In the genomic region with DNA sequence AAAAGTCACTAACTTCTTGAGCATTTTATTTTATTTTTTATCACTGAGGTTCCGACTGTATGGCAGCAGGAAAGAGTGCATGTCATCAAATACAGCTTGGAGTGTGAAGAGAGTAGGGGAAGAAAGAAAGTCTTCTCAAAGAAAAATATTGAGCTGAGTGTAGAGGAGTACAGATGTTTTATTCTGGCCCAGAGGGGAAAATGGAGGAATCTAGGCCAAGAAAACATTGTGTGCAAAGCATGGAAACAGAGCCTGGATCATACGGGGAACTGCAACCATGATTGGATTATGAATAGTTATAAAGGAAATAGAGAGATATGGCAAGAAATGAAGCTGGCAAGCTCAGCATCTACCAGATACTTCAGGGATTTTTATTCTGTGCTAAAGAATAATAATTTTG, we compare ENCODE assay signal across 22 cellular contexts.
A peak's percentile ranks its signal among the peaks of the same experiment; 100 is the strongest.
DNase-seq lines count a peak whose midpoint lies in the region; ATAC-seq and TF ChIP-seq lines count a peak whose summit lies in the region.
"Had no signal": no experiment of that assay in that cellular context is flagged by ENCODE, and none has a peak within 500 bp of the region (broad histone marks: within the 10 kb centered on the region; RNA-seq: fewer than 3 reads in every experiment).

No MANE protein-coding gene starts in this region.

- H3K36me3 Mint-ChIP-seq in glutamatergic neuron (ENCODE audit: unreplicated experiment), result no peaks in the 10 kb centered on the region
- H3K36me3 Mint-ChIP-seq: CD14-positive monocyte; CD8-positive, alpha-beta memory T cell had no signal

- no peaks in the 10 kb centered on the region for H3K36me3 ChIP-seq in right atrium auricular region
- H3K36me3 ChIP-seq: BE2C; BLaER1 treated with 17β-estradiol and CSF1 and Interleukin-3, amounts not matched to agents 10 nM and 100 nM had no signal

- H3K4me1 ChIP-seq in right atrium auricular region, result no peaks in the 10 kb centered on the region
- H3K4me1 ChIP-seq: A549; BLaER1 treated with 17β-estradiol and CSF1 and Interleukin-3, amounts not matched to agents 10 nM and 100 nM had no signal

- no peak overlapping the region for H3K4me3 Mint-ChIP-seq in glutamatergic neuron (ENCODE audit: unreplicated experiment)
- H3K4me3 Mint-ChIP-seq: CD14-positive monocyte; CD4-positive, alpha-beta T cell; CD8-positive, alpha-beta memory T cell; H9 had no signal

- H3K4me3 ChIP-seq in right atrium auricular region (no peak overlapping the region), dorsolateral prefrontal cortex (no peak overlapping the region)
- H3K4me3 ChIP-seq: A549; BLaER1 treated with 17β-estradiol and CSF1 and Interleukin-3, amounts not matched to agents 10 nM and 100 nM; GM23248 had no signal

- H3K27ac Mint-ChIP-seq in glutamatergic neuron (ENCODE audit: unreplicated experiment), result no peak overlapping the region
- H3K27ac Mint-ChIP-seq: CD14-positive monocyte; CD4-positive, alpha-beta T cell; H9 had no signal

- TF ChIP-seq CTCF in right atrium auricular region (IDR thresholded peaks at IDR 0.05) (no peak), VCaP (conservative IDR thresholded peaks at IDR 0.05) (no peak), dorsolateral prefrontal cortex (IDR thresholded peaks at IDR 0.05 in 54 of 56, conservative IDR thresholded peaks at IDR 0.05 in 2 of 56; ENCODE audit: low read depth in 1 of 56, partially characterized antibody in 56 of 56) (no peak), glutamatergic neuron (IDR thresholded peaks at IDR 0.05; ENCODE audit: partially characterized antibody, unreplicated experiment) (no peak)

- DNase-seq in Right ventricle myocardium superior (no peak), right atrium auricular region (ENCODE audit: low spot score) (no peak), left cardiac atrium (no peak), dorsolateral prefrontal cortex (no peak), glutamatergic neuron (no peak)
- DNase-seq: 8988T; ACHN; AML-193; BE2C; CD4-positive, alpha-beta T cell; CD8-positive, alpha-beta memory T cell; DMS53; DMS79 treated with DMSO at 0.1 percent for 48 hours; GF-D8; GM23248; H9 had no signal

- H3K27me3 ChIP-seq in right atrium auricular region (no peaks in the 10 kb centered on the region), dorsolateral prefrontal cortex (peaks cover 0 to 5% (median 0%) of the 10 kb centered on the region in 45 donors)
- H3K27me3 ChIP-seq: BE2C; BLaER1 treated with 17β-estradiol and CSF1 and Interleukin-3, amounts not matched to agents 10 nM and 100 nM had no signal

- H3K27me3 Mint-ChIP-seq in glutamatergic neuron (ENCODE audit: unreplicated experiment), result no peaks in the 10 kb centered on the region
- H3K27me3 Mint-ChIP-seq: CD4-positive, alpha-beta T cell had no signal

- no peaks in the 10 kb centered on the region for H3K9me3 ChIP-seq in right atrium auricular region
- H3K9me3 ChIP-seq: A549; BE2C; BLaER1 treated with 17β-estradiol and CSF1 and Interleukin-3, amounts not matched to agents 10 nM and 100 nM had no signal

- H3K9me3 Mint-ChIP-seq in glutamatergic neuron (ENCODE audit: unreplicated experiment), result no peaks in the 10 kb centered on the region
- H3K9me3 Mint-ChIP-seq: CD14-positive monocyte; CD4-positive, alpha-beta T cell; CD8-positive, alpha-beta memory T cell; H9 had no signal

- no peaks in the 10 kb centered on the region for H3K4me1 Mint-ChIP-seq in glutamatergic neuron (ENCODE audit: low read depth, unreplicated experiment)
- H3K4me1 Mint-ChIP-seq: CD14-positive monocyte; CD8-positive, alpha-beta memory T cell; H9 had no signal

- intact Hi-C loops in Right ventricle myocardium superior (cut with DNase I), result no loop called here
- intact Hi-C loops in left cardiac atrium (cut with DNase I), result no loop called here
- intact Hi-C loops in dorsolateral prefrontal cortex (cut with DNase I), result no loop called here

- peak; percentile 77 for ATAC-seq in Right ventricle myocardium superior (ENCODE audit: poor library complexity)
- peak; percentile 34 to 65 for ATAC-seq in left cardiac atrium
- no peak for ATAC-seq in GM21381 (IDR thresholded peaks at IDR 0.05; ENCODE audit: unreplicated experiment)
- ATAC-seq: A549, HCT116 had no signal

- no peak overlapping the region for H3K27ac ChIP-seq in right atrium auricular region
- peak overlapping the region; percentile 26 for H3K27ac ChIP-seq in VCaP
- no peak overlapping the region for H3K27ac ChIP-seq in dorsolateral prefrontal cortex
- H3K27ac ChIP-seq: A549; BLaER1 treated with 17β-estradiol and CSF1 and Interleukin-3, amounts not matched to agents 10 nM and 100 nM; GM23248 had no signal
